In genomic region chr10:15737635-15738034, GRCh38 we compare ENCODE assay signal across 22 cellular contexts. TPM values are rescaled to one million over a fixed set of nuclear protein-coding genes. Genes with fewer than 3 reads are reported as not detected.
DNase-seq lines count a peak whose midpoint lies in the region; ATAC-seq and TF ChIP-seq lines count a peak whose summit lies in the region.
"Had no signal": no experiment of that assay in that cellular context is flagged by ENCODE, and none has a peak within 500 bp of the region (broad histone marks: within the 10 kb centered on the region; RNA-seq: fewer than 3 reads in every experiment).

No MANE protein-coding gene starts in this region.

- TF ChIP-seq CTCF in AG10803 (conservative IDR thresholded peaks at IDR 0.05; ENCODE audit: low read length) (no peak), esophagus squamous epithelium (IDR thresholded peaks at IDR 0.05) (no peak), osteocyte (IDR thresholded peaks at IDR 0.05) (no peak), chondrocyte (IDR thresholded peaks at IDR 0.05) (no peak)

- no peak for TF ChIP-seq POLR2A in esophagus squamous epithelium (IDR thresholded peaks at IDR 0.05)

- WGBS in esophagus squamous epithelium, 2 donors = 67 to 72% methylated on average over 5 of the region's 5 CpGs

- H3K4me1 ChIP-seq in esophagus squamous epithelium = peaks cover 0 to 23% (median 8%) of the 10 kb centered on the region in 3 donors
- H3K4me1 ChIP-seq: psoas muscle had no signal

- peak overlapping the region in 3 of 4 donors; percentile 40 to 84 (median 84) for H3K27ac ChIP-seq in esophagus squamous epithelium
- H3K27ac ChIP-seq: KMS-11, psoas muscle had no signal

- CTCF ChIA-PET in activated CD8-positive, alpha-beta memory T cell treated with anti-CD3 and anti-CD28 coated beads, Interleukin-2, amount 10 ng/mL, durations not matched to agents 7 days and 5 days (lab: Charles Lee) = no interaction called here

- H3K36me3 ChIP-seq in esophagus squamous epithelium = no peaks in the 10 kb centered on the region

- DNase-seq in AG10803 (ENCODE audit: low read depth) (peak; percentile 29), MV-4-11 (lab: John Stamatoyannopoulos, UW) (peak; percentile 14), esophagus squamous epithelium (lab: John Stamatoyannopoulos, UW) (no peak), osteocyte (ENCODE audit: extremely low spot score, unreplicated experiment) (peak; percentile 53), inferior parietal cortex (ENCODE audit: extremely low spot score) (no peak), chondrocyte (ENCODE audit: low spot score) (no peak), NCI-H128 (lab: John Stamatoyannopoulos, UW; ENCODE audit: unreplicated experiment) (no peak)
- no peak for DNase-seq in activated CD8-positive, alpha-beta memory T cell treated with anti-CD3 and anti-CD28 coated beads, Interleukin-2, amount 10 ng/mL, durations not matched to agents 7 days and 5 days
- DNase-seq: activated CD8-positive, alpha-beta memory T cell treated with anti-CD3 and anti-CD28 coated beads, Interleukin-2, amount 50 U/mL, for 4 hours; activated naive CD8-positive, alpha-beta T cell treated with anti-CD3 and anti-CD28 coated beads, Interleukin-2, amount 10 ng/mL, durations not matched to agents 7 days and 5 days; effector CD4-positive, alpha-beta T cell; HCEC 1CT; NCI-H1092; NCI-H187 treated with DMSO at 0.1 percent for 48 hours; psoas muscle; SHP77; stimulated activated CD4-positive, alpha-beta T cell treated with anti-CD3 and anti-CD28 coated beads, Interleukin-1b, Interleukin-23, amount 100 ng/mL, for 48 hours; substantia nigra; T1000 had no signal

- intact Hi-C loops in esophagus squamous epithelium (cut with DNase I) = no loop called here

- H3K9me3 Mint-ChIP-seq in osteocyte (ENCODE audit: unreplicated experiment) (peaks cover 4% of the 10 kb centered on the region), chondrocyte (ENCODE audit: low read depth) (peaks cover 2% of the 10 kb centered on the region)
- no peaks in the 10 kb centered on the region for H3K9me3 Mint-ChIP-seq in activated CD8-positive, alpha-beta memory T cell treated with anti-CD3 and anti-CD28 coated beads, Interleukin-2, amount 10 ng/mL, durations not matched to agents 7 days and 5 days (ENCODE audit: low read depth)
- H3K9me3 Mint-ChIP-seq: activated naive CD8-positive, alpha-beta T cell treated with anti-CD3 and anti-CD28 coated beads, Interleukin-2, amount 10 ng/mL, durations not matched to agents 7 days and 5 days had no signal

- H3K9me3 ChIP-seq in esophagus squamous epithelium = no peaks in the 10 kb centered on the region
- H3K9me3 ChIP-seq: psoas muscle had no signal

- H3K36me3 Mint-ChIP-seq in osteocyte (ENCODE audit: unreplicated experiment) (no peaks in the 10 kb centered on the region), chondrocyte (ENCODE audit: low read depth) (peaks cover 2% of the 10 kb centered on the region)
- H3K36me3 Mint-ChIP-seq in activated CD8-positive, alpha-beta memory T cell treated with anti-CD3 and anti-CD28 coated beads, Interleukin-2, amount 10 ng/mL, durations not matched to agents 7 days and 5 days = no peaks in the 10 kb centered on the region
- H3K36me3 Mint-ChIP-seq: activated naive CD8-positive, alpha-beta T cell treated with anti-CD3 and anti-CD28 coated beads, Interleukin-2, amount 10 ng/mL, durations not matched to agents 7 days and 5 days had no signal

- H3K27ac Mint-ChIP-seq in osteocyte (ENCODE audit: unreplicated experiment) = no peak overlapping the region
- H3K27ac Mint-ChIP-seq in activated CD8-positive, alpha-beta memory T cell treated with anti-CD3 and anti-CD28 coated beads, Interleukin-2, amount 10 ng/mL, durations not matched to agents 7 days and 5 days = no peak overlapping the region
- H3K27ac Mint-ChIP-seq in chondrocyte (ENCODE audit: unreplicated experiment) = no peak overlapping the region
- H3K27ac Mint-ChIP-seq: activated naive CD8-positive, alpha-beta T cell treated with anti-CD3 and anti-CD28 coated beads, Interleukin-2, amount 10 ng/mL, durations not matched to agents 7 days and 5 days; WTC11 had no signal

- H3K27me3 ChIP-seq in esophagus squamous epithelium = no peaks in the 10 kb centered on the region

- no peak overlapping the region for H3K4me3 ChIP-seq in AG10803 (ENCODE audit: low read length)
- H3K4me3 ChIP-seq in esophagus squamous epithelium = peak overlapping the region in 1 of 4 donors; percentile 18
- H3K4me3 ChIP-seq: psoas muscle, skin epidermis had no signal

- H3K27me3 Mint-ChIP-seq in osteocyte (ENCODE audit: unreplicated experiment) (peaks cover 9% of the 10 kb centered on the region), chondrocyte (ENCODE audit: low read depth) (no peaks in the 10 kb centered on the region)
- peaks cover 2% of the 10 kb centered on the region for H3K27me3 Mint-ChIP-seq in activated CD8-positive, alpha-beta memory T cell treated with anti-CD3 and anti-CD28 coated beads, Interleukin-2, amount 10 ng/mL, durations not matched to agents 7 days and 5 days

- no peak for ATAC-seq in activated CD8-positive, alpha-beta memory T cell treated with anti-CD3 and anti-CD28 coated beads, Interleukin-2, amount 10 ng/mL, durations not matched to agents 7 days and 5 days
- ATAC-seq: WTC11 had no signal

- H3K4me1 Mint-ChIP-seq in osteocyte (ENCODE audit: unreplicated experiment) (no peaks in the 10 kb centered on the region), chondrocyte (ENCODE audit: low read depth) (no peaks in the 10 kb centered on the region)
- no peaks in the 10 kb centered on the region for H3K4me1 Mint-ChIP-seq in activated CD8-positive, alpha-beta memory T cell treated with anti-CD3 and anti-CD28 coated beads, Interleukin-2, amount 10 ng/mL, durations not matched to agents 7 days and 5 days
- H3K4me1 Mint-ChIP-seq: activated naive CD8-positive, alpha-beta T cell treated with anti-CD3 and anti-CD28 coated beads, Interleukin-2, amount 10 ng/mL, durations not matched to agents 7 days and 5 days; WTC11 had no signal

- H3K4me3 Mint-ChIP-seq in osteocyte (ENCODE audit: unreplicated experiment) (no peak overlapping the region), chondrocyte (ENCODE audit: unreplicated experiment) (no peak overlapping the region)
- H3K4me3 Mint-ChIP-seq in activated CD8-positive, alpha-beta memory T cell treated with anti-CD3 and anti-CD28 coated beads, Interleukin-2, amount 10 ng/mL, durations not matched to agents 7 days and 5 days = no peak overlapping the region
- H3K4me3 Mint-ChIP-seq: activated naive CD8-positive, alpha-beta T cell treated with anti-CD3 and anti-CD28 coated beads, Interleukin-2, amount 10 ng/mL, durations not matched to agents 7 days and 5 days; WTC11 had no signal

RNA-seq across cellular contexts. Expression of gene ITGA8, which starts 17.9 kb away (rescaled TPM):
- 10 to 100 TPM in 2 of 4 donors, 1 to 10 TPM in 2; 1.0 to 22.5 (median 7.5) TPM for total RNA-seq in esophagus squamous epithelium
- total RNA-seq in osteocyte = 6.9 and 7.5 TPM in 2 replicates
- total RNA-seq in activated CD8-positive, alpha-beta memory T cell treated with anti-CD3 and anti-CD28 coated beads, Interleukin-2, amount 10 ng/mL, durations not matched to agents 7 days and 5 days = not detected
- total RNA-seq in chondrocyte = 2.2 to 5.9 TPM (median 5.6 TPM) in 3 replicates
- total RNA-seq: activated naive CD8-positive, alpha-beta T cell treated with anti-CD3 and anti-CD28 coated beads, Interleukin-2, amount 10 ng/mL, durations not matched to agents 7 days and 5 days; WTC11 had no signal

Comparison
In these comparisons a context has a peak if more than half of its experiments do, and no peak if none do; other contexts are left out.
1. DNase-seq: peak in AG10803 (single experiment), MV-4-11 (single experiment) and osteocyte (single experiment); none in esophagus squamous epithelium (single experiment), inferior parietal cortex (single experiment), activated CD8-positive, alpha-beta memory T cell treated with anti-CD3 and anti-CD28 coated beads, Interleukin-2, amount 10 ng/mL, durations not matched to agents 7 days and 5 days (single experiment), chondrocyte (single experiment) and NCI-H128 (single experiment).